8 cellular contexts compared by ENCODE assay signal in the genomic region with DNA sequence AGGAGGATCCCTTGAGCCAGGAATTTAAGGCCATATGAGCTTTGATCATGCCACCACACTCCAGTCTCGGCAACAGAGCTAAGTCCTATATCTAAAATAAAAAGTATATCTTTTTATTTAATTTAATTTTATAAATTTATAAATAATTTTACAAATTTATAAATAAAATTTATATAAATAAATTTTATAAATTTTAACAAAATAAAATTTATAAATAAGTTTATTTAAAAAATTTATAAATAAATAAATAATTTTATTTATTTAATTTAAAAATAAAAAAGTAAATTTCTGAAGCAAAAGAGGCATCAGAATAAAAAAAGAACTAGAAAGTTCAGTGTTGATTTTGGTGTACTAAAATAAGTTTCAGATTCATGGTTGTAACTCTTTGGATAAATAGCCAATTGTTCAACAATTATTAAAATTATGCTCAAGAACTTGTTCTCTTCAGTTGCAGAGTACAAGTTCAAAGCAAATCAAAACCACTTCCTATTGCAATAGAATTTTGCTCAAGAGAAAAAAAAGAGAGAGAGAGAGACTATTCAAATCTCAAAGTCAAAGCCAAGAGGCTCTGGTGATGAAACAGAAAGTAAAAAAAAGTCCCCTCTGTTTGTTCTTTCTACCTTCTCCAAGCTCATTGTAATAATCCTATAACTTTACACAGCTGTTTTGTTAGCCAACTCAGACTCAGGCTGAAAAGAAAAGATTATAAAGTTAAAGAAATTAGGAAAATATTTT.
DNase-seq lines count a peak whose midpoint lies in the region; ATAC-seq lines count a peak whose summit lies in the region.

No MANE protein-coding gene starts in this region.

- peaks cover 19% of the 10 kb centered on the region for H3K9me3 ChIP-seq in KOPT-K1 (ENCODE audit: insufficient read depth, low read length, poor library complexity, severe bottlenecking)

- ATAC-seq in GM18519 (IDR thresholded peaks at IDR 0.05; ENCODE audit: low FRiP score, unreplicated experiment): peak; percentile 83
- no peak for ATAC-seq in activated CD4-positive, CD25-positive, alpha-beta regulatory T cell treated with anti-CD3 and anti-CD28 coated beads, Interleukin-2, amount 50 U/mL, for 24 hours

- peak; percentile 9 for DNase-seq in HCEC 1CT
- DNase-seq in foreskin melanocyte: peak; percentile 65
- DNase-seq in NCI-H82 treated with DMSO at 0.1 percent for 48 hours (lab: John Stamatoyannopoulos, UW; ENCODE audit: unreplicated experiment): no peak
- DNase-seq in middle frontal gyrus (ENCODE audit: extremely low spot score, low spot score): no peak
- no peak for DNase-seq in stimulated activated CD4-positive, alpha-beta T cell treated with anti-CD3 and anti-CD28 coated beads, Interleukin-4, amount 100 ng/mL, for 24 hours

- H3K36me3 ChIP-seq in KOPT-K1 (ENCODE audit: insufficient read depth, low read length): no peaks in the 10 kb centered on the region

- peak overlapping the region; percentile 70 for H3K27ac ChIP-seq in KOPT-K1 (ENCODE audit: low read depth, low read length, poor library complexity, severe bottlenecking)

Comparison
In these comparisons a context has a peak if more than half of its experiments do, and no peak if none do; other contexts are left out.
1. DNase-seq: peak in HCEC 1CT (single experiment) and foreskin melanocyte (single experiment); none in NCI-H82 treated with DMSO at 0.1 percent for 48 hours (single experiment), middle frontal gyrus (single experiment) and stimulated activated CD4-positive, alpha-beta T cell treated with anti-CD3 and anti-CD28 coated beads, Interleukin-4, amount 100 ng/mL, for 24 hours (single experiment).